33 cellular contexts compared by ENCODE assay signal in genomic region chr10:132701846-132702190, GRCh38.
"Had no signal": no experiment of that assay in that cellular context is flagged by ENCODE, and none has a peak within 500 bp of the region (broad histone marks: within the 10 kb centered on the region; RNA-seq: fewer than 3 reads in every experiment).

No MANE protein-coding gene starts in this region.

- H3K27me3 ChIP-seq: ascending aorta, cardiac muscle cell had no signal

- H3K4me3 ChIP-seq: ascending aorta, cardiac muscle cell, K562, PC-9 had no signal

- H3K36me3 ChIP-seq: cardiac muscle cell had no signal

- FAIRE-seq: K562, RCC 7860, TTC549 had no signal

- ATAC-seq: activated CD8-positive, alpha-beta memory T cell treated with anti-CD3 and anti-CD28 coated beads, Interleukin-2, amount 10 ng/mL, durations not matched to agents 7 days and 5 days; K562; WTC11 had no signal

- H3K27ac ChIP-seq: ascending aorta, cardiac muscle cell, PC-9 had no signal

- DNase-seq: activated CD4-positive, alpha-beta memory T cell treated with anti-CD3 and anti-CD28 coated beads, Interleukin-2, amount 10 ng/mL, durations not matched to agents 7 days and 5 days; activated CD4-positive, alpha-beta T cell treated with anti-CD3 and anti-CD28 coated beads for 4 hours; activated CD4-positive, alpha-beta T cell treated with anti-CD3 and anti-CD28 coated beads, Interleukin-2, amount 50 U/mL, for 1 hour; activated CD4-positive, CD25-positive, alpha-beta regulatory T cell treated with anti-CD3 and anti-CD28 coated beads, Interleukin-2, amount 50 U/mL, for 72 hours; activated CD8-positive, alpha-beta memory T cell treated with anti-CD3 and anti-CD28 coated beads for 24 hours; activated CD8-positive, alpha-beta memory T cell treated with anti-CD3 and anti-CD28 coated beads, Interleukin-2, amount 10 ng/mL, durations not matched to agents 7 days and 5 days; activated CD8-positive, alpha-beta memory T cell treated with anti-CD3 and anti-CD28 coated beads, Interleukin-2, amount 50 U/mL, for 48 hours; activated gamma-delta T cell; activated naive CD4-positive, alpha-beta T cell treated with Interleukin-2 at 50 U/mL for 16 hours; activated naive CD8-positive, alpha-beta T cell treated with anti-CD3 and anti-CD28 coated beads, Interleukin-2, amount 10 ng/mL, durations not matched to agents 7 days and 5 days; activated T-cell treated with anti-CD3 and anti-CD28 coated beads, Interleukin-2, amount 50 U/mL, for 48 hours; amygdala; cerebellar nuclear complex; NCI-H1092 treated with DMSO at 0.1 percent for 48 hours; NCI-H1417; NCI-H146; NCI-H187; NCI-H2029 treated with DMSO at 0.1 percent for 48 hours; NCI-H2107; NCI-H2171; NCI-H510A; NCI-H526; NCI-H748 treated with DMSO at 0.1 percent for 48 hours; NK-92 treated with Interleukin-12 subunit alpha and Interleukin-12 subunit beta, amount 100 ng/mL, for 24 hours; PC-9 had no signal

- H3K27ac Mint-ChIP-seq: activated CD4-positive, alpha-beta memory T cell treated with anti-CD3 and anti-CD28 coated beads, Interleukin-2, amount 10 ng/mL, durations not matched to agents 7 days and 5 days; activated CD8-positive, alpha-beta memory T cell treated with anti-CD3 and anti-CD28 coated beads, Interleukin-2, amount 10 ng/mL, durations not matched to agents 7 days and 5 days; activated naive CD4-positive, alpha-beta T cell treated with anti-CD3 and anti-CD28 coated beads, Interleukin-2, amount 50 U/mL, for 24 hours; activated naive CD8-positive, alpha-beta T cell treated with anti-CD3 and anti-CD28 coated beads, Interleukin-2, amount 10 ng/mL, durations not matched to agents 7 days and 5 days; T-helper 2 cell treated with Interferon-gamma antibody and Interleukin-4, amounts not matched to agents 5 μg/mL and 100 μg/mL, for 36 hours had no signal

- H3K4me1 Mint-ChIP-seq: activated CD4-positive, alpha-beta memory T cell treated with anti-CD3 and anti-CD28 coated beads, Interleukin-2, amount 10 ng/mL, durations not matched to agents 7 days and 5 days; activated naive CD4-positive, alpha-beta T cell treated with anti-CD3 and anti-CD28 coated beads, Interleukin-2, amount 50 U/mL, for 24 hours; WTC11 had no signal

- H3K4me2 ChIP-seq: PC-9 had no signal

- H2AFZ ChIP-seq: PC-9 had no signal

- H3K4me1 ChIP-seq: ascending aorta had no signal

- H3K27me3 Mint-ChIP-seq: activated CD4-positive, alpha-beta memory T cell treated with anti-CD3 and anti-CD28 coated beads, Interleukin-2, amount 10 ng/mL, durations not matched to agents 7 days and 5 days; activated CD8-positive, alpha-beta memory T cell treated with anti-CD3 and anti-CD28 coated beads, Interleukin-2, amount 10 ng/mL, durations not matched to agents 7 days and 5 days; activated naive CD4-positive, alpha-beta T cell treated with anti-CD3 and anti-CD28 coated beads, Interleukin-2, amount 50 U/mL, for 24 hours; activated naive CD8-positive, alpha-beta T cell treated with anti-CD3 and anti-CD28 coated beads, Interleukin-2, amount 10 ng/mL, durations not matched to agents 7 days and 5 days had no signal

- H3K4me3 Mint-ChIP-seq: activated CD4-positive, alpha-beta memory T cell treated with anti-CD3 and anti-CD28 coated beads, Interleukin-2, amount 10 ng/mL, durations not matched to agents 7 days and 5 days; activated CD8-positive, alpha-beta memory T cell treated with anti-CD3 and anti-CD28 coated beads, Interleukin-2, amount 10 ng/mL, durations not matched to agents 7 days and 5 days; activated naive CD4-positive, alpha-beta T cell treated with anti-CD3 and anti-CD28 coated beads, Interleukin-2, amount 50 U/mL, for 24 hours; activated naive CD8-positive, alpha-beta T cell treated with anti-CD3 and anti-CD28 coated beads, Interleukin-2, amount 10 ng/mL, durations not matched to agents 7 days and 5 days; T-helper 2 cell treated with Interferon-gamma antibody and Interleukin-4, amounts not matched to agents 5 μg/mL and 100 μg/mL, for 36 hours; WTC11 had no signal
